In genomic region chr7:98100088-98100487, GRCh38 we compare ENCODE assay signal across 3 cellular contexts.
TF ChIP-seq lines count a peak whose summit lies in the region.

No MANE protein-coding gene starts in this region.

TF ChIP-seq in HEK293, 187 proteins besides CTCF, POLR2A, EP300 and RAD21 (continues in another document):
- TF ChIP-seq ZNF785 (tag by site-specific recombination; IDR thresholded peaks at IDR 0.05): no peak
- TF ChIP-seq ZNF184 (tag by site-specific recombination; IDR thresholded peaks at IDR 0.05): no peak
- TF ChIP-seq SETDB1 (IDR thresholded peaks at IDR 0.05; ENCODE audit: insufficient read length, low read length): peak; percentile 46
- TF ChIP-seq ZNF114 (tag by site-specific recombination; IDR thresholded peaks at IDR 0.05): no peak
- no peak for TF ChIP-seq ZNF398 (tag by site-specific recombination; IDR thresholded peaks at IDR 0.05)
- TF ChIP-seq ZNF518A (tag by site-specific recombination; conservative IDR thresholded peaks at IDR 0.05; ENCODE audit: low read depth): no peak
- no peak for TF ChIP-seq ZNF202 (tag by site-specific recombination; IDR thresholded peaks at IDR 0.05; ENCODE audit: borderline replicate concordance)
- no peak for TF ChIP-seq ZFP37 (tag by site-specific recombination; IDR thresholded peaks at IDR 0.05)
- no peak for TF ChIP-seq ZNF791 (tag by site-specific recombination; IDR thresholded peaks at IDR 0.05)
- no peak for TF ChIP-seq ZFHX2 (tag by site-specific recombination; conservative IDR thresholded peaks at IDR 0.05)
- no peak for TF ChIP-seq ZNF146 (tag by site-specific recombination; IDR thresholded peaks at IDR 0.05)

TF ChIP-seq in K562, 482 proteins besides CTCF, POLR2A, EP300 and RAD21:
- no peak for TF ChIP-seq ZNF584 (CRISPR knock-in tag; IDR thresholded peaks at IDR 0.05; ENCODE audit: low read depth)
- no peak for TF ChIP-seq ZBED1 (IDR thresholded peaks at IDR 0.05)
- TF ChIP-seq EWSR1 (IDR thresholded peaks at IDR 0.05; ENCODE audit: borderline replicate concordance, low read depth, partially characterized antibody): no peak
- peak; percentile 97 for TF ChIP-seq RBM25 (IDR thresholded peaks at IDR 0.05; ENCODE audit: low read depth, low read length, severe bottlenecking)
- TF ChIP-seq ZNF780A (CRISPR knock-in tag; IDR thresholded peaks at IDR 0.05): no peak
- TF ChIP-seq NR0B1 (IDR thresholded peaks at IDR 0.05; ENCODE audit: partially characterized antibody): no peak
- 0 out of 2 replicates have a peak, but pooled peaks have one; percentile 20 for TF ChIP-seq TRIM28 (IDR thresholded peaks at IDR 0.05)
- no peak for TF ChIP-seq USF2 (CRISPR knock-in tag; IDR thresholded peaks at IDR 0.05)
- no peak for TF ChIP-seq RBM14 (IDR thresholded peaks at IDR 0.05; ENCODE audit: borderline replicate concordance, insufficient read depth, low read depth, low read length)
- TF ChIP-seq ZNF3 (CRISPR knock-in tag; IDR thresholded peaks at IDR 0.05): no peak
- TF ChIP-seq HMGXB4 (CRISPR knock-in tag; IDR thresholded peaks at IDR 0.05): no peak
- TF ChIP-seq MECOM (CRISPR knock-in tag; IDR thresholded peaks at IDR 0.05): no peak
- no peak for TF ChIP-seq MXI1 (IDR thresholded peaks at IDR 0.05; ENCODE audit: low read depth, low read length)
- peak in 1 of 2 experiments; percentile 44; a peak in 1 of 3 replicates for TF ChIP-seq CBX3 (IDR thresholded peaks at IDR 0.05; ENCODE audit: borderline replicate concordance in 1 of 2, low read length in 2 of 2)
- no peak for TF ChIP-seq EHMT2 (IDR thresholded peaks at IDR 0.05)

TF ChIP-seq in H1, 55 proteins besides CTCF, POLR2A, EP300 and RAD21:
- TF ChIP-seq TBP (IDR thresholded peaks at IDR 0.05; ENCODE audit: low read depth, low read length) (no peak), KDM1A (IDR thresholded peaks at IDR 0.05; ENCODE audit: borderline replicate concordance, low read length) (peak; percentile 61; the same call in 1 of the 2 replicates)
